ENCODE assay signal across 9 cellular contexts in the genomic region with DNA sequence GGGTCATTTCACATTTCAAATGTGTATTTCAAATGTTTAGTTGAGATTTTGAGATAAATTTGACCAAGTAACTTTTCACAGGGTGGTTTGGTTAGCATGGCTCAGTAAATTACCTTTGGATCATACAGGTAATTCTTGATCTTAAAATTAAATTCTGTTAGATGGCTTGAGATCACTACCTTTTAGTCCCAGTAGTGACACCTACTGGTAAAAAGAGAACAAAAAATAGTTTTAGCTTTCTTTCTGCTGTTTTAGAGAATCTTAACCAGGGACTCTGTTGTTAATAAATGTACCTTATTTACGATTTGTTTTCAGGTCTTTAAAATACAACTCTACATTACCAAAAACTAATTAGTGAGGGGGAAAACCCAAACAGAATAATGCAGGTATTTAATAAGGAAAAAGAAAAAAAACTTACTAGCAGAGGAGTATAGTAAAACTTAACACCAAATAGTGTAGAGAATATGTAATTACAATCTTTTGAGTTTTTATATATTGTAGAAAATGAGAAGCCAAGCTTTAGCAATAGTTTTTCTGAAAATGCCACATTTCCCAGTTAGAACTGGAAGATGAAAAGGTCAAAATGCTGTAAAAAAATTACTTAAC.
DNase-seq lines count a peak whose midpoint lies in the region; ATAC-seq, FAIRE-seq and TF ChIP-seq lines count a peak whose summit lies in the region.
"Had no signal": no experiment of that assay in that cellular context is flagged by ENCODE, and none has a peak within 500 bp of the region (broad histone marks: within the 10 kb centered on the region; RNA-seq: fewer than 3 reads in every experiment).

No MANE protein-coding gene starts in this region.

- intact Hi-C loops in right lobe of liver (cut with DNase I), result no loop called here
- intact Hi-C loops in spleen (cut with DNase I; ENCODE audit: low total_unique reads), result no loop called here

- H3K9me3 ChIP-seq in right lobe of liver (no peaks in the 10 kb centered on the region), spleen (no peaks in the 10 kb centered on the region)

- TF ChIP-seq CTCF in GM10266 (IDR thresholded peaks at IDR 0.05; ENCODE audit: control insufficient read depth, insufficient read depth, low read depth, missing control alignments) (peak; percentile 54), right lobe of liver (IDR thresholded peaks at IDR 0.05) (peak in 3 of 4 donors; percentile 46 to 59 (median 58)), spleen (IDR thresholded peaks at IDR 0.05 in 8 of 11, conservative IDR thresholded peaks at IDR 0.05 in 3 of 11) (peak in 5 of 11 experiments; percentile 12 to 39 (median 22))

- H3K27me3 ChIP-seq in right lobe of liver, result no peaks in the 10 kb centered on the region
- no peaks in the 10 kb centered on the region for H3K27me3 ChIP-seq in spleen (replicated peaks in 1 of 7)

- WGBS in right lobe of liver (ENCODE audit: insufficient coverage, low coverage, low lambda C conversion rate, missing lambda C conversion rate), result 0% methylated on average over 1 of the region's 1 CpG
- WGBS in spleen, 5 donors, result 7 to 14% (median 10%) methylated on average over 1 of the region's 1 CpG

- H3K4me3 ChIP-seq in right lobe of liver, result no peak overlapping the region
- H3K4me3 ChIP-seq in spleen, result no peak overlapping the region

- ATAC-seq in HG03159 (IDR thresholded peaks at IDR 0.05; ENCODE audit: unreplicated experiment) (peak; percentile 69), right lobe of liver (peak in 3 of 4 donors; percentile 52 to 55 (median 53)), HG03025 (IDR thresholded peaks at IDR 0.05; ENCODE audit: low FRiP score, unreplicated experiment) (no peak)

- no peak for FAIRE-seq in urothelium cell line (lab: Jason Lieb, UNC)

- TF ChIP-seq POLR2A in right lobe of liver (IDR thresholded peaks at IDR 0.05), result no peak
- no peak for TF ChIP-seq POLR2A in spleen (IDR thresholded peaks at IDR 0.05)

- H3K27ac ChIP-seq in right lobe of liver (no peak overlapping the region), spleen (no peak overlapping the region)

- DNase-seq in GM10266 (ENCODE audit: extremely low spot score), result peak; percentile 25
- DNase-seq in SW480 (ENCODE audit: low spot score), result peak; percentile 22
- no peak for DNase-seq in right lobe of liver
- no peak for DNase-seq in urothelium cell line (ENCODE audit: low spot score)
- no peak for DNase-seq in spleen
- DNase-seq in T-helper 2 cell, result no peak
- DNase-seq: naive B cell had no signal

- no peaks in the 10 kb centered on the region for H3K36me3 ChIP-seq in right lobe of liver
- H3K36me3 ChIP-seq in spleen, result no peaks in the 10 kb centered on the region

- H3K4me1 ChIP-seq in right lobe of liver, result no peaks in the 10 kb centered on the region
- H3K4me1 ChIP-seq in spleen, result no peaks in the 10 kb centered on the region

Comparison
In these comparisons a context has a peak if more than half of its experiments do, and no peak if none do; other contexts are left out.
1. DNase-seq: peak in GM10266 (single experiment) and SW480 (single experiment); none in right lobe of liver (0 of 3), urothelium cell line (single experiment), spleen (single experiment) and T-helper 2 cell (0 of 5).